1 cellular context compared by ENCODE assay signal in the genomic region with DNA sequence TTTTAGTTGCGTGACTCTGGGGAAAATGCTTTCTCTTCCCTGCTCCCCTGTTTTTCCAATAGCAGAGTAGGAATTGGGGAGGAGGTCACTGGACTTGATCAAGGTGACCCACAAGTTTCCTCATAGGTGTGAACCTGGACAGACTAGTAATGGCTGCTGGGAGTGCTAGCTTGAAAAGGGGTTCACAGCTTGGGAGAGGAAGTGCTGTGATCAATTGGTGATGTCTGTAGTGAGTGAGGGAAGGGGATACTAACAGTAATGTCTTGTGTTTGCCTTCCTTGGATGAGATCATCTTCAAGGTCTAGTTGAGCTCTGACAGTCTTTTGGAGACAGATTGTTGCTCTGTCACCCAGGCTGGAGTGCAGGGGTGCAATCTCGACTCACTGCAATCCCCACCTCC.
TF ChIP-seq lines count a peak whose summit lies in the region.

No MANE protein-coding gene starts in this region.

TF ChIP-seq in HEK293, 187 proteins besides CTCF, POLR2A, EP300 and RAD21:
- TF ChIP-seq ZBTB21 (tag by site-specific recombination; IDR thresholded peaks at IDR 0.05) = 0 out of 2 replicates have a peak, but pooled peaks have one; percentile 29
- TF ChIP-seq ZBTB17 (tag by site-specific recombination; IDR thresholded peaks at IDR 0.05) = peak; percentile 99
- 0 out of 2 replicates have a peak, but pooled peaks have one; percentile 35 for TF ChIP-seq ZNF366 (tag by site-specific recombination; conservative IDR thresholded peaks at IDR 0.05)
- TF ChIP-seq, protein P1, sequence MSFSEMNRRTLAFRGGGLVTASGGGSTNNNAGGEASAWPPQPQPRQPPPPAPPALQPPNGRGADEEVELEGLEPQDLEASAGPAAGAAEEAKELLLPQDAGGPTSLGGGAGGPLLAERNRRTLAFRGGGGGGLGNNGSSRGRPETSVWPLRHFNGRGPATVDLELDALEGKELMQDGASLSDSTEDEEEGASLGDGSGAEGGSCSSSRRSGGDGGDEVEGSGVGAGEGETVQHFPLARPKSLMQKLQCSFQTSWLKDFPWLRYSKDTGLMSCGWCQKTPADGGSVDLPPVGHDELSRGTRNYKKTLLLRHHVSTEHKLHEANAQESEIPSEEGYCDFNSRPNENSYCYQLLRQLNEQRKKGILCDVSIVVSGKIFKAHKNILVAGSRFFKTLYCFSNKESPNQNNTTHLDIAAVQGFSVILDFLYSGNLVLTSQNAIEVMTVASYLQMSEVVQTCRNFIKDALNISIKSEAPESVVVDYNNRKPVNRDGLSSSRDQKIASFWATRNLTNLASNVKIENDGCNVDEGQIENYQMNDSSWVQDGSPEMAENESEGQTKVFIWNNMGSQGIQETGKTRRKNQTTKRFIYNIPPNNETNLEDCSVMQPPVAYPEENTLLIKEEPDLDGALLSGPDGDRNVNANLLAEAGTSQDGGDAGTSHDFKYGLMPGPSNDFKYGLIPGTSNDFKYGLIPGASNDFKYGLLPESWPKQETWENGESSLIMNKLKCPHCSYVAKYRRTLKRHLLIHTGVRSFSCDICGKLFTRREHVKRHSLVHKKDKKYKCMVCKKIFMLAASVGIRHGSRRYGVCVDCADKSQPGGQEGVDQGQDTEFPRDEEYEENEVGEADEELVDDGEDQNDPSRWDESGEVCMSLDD (tag by site-specific recombination; IDR thresholded peaks at IDR 0.05) = peak; percentile 52; the same call in 1 of the 2 replicates
- TF ChIP-seq, protein P2, sequence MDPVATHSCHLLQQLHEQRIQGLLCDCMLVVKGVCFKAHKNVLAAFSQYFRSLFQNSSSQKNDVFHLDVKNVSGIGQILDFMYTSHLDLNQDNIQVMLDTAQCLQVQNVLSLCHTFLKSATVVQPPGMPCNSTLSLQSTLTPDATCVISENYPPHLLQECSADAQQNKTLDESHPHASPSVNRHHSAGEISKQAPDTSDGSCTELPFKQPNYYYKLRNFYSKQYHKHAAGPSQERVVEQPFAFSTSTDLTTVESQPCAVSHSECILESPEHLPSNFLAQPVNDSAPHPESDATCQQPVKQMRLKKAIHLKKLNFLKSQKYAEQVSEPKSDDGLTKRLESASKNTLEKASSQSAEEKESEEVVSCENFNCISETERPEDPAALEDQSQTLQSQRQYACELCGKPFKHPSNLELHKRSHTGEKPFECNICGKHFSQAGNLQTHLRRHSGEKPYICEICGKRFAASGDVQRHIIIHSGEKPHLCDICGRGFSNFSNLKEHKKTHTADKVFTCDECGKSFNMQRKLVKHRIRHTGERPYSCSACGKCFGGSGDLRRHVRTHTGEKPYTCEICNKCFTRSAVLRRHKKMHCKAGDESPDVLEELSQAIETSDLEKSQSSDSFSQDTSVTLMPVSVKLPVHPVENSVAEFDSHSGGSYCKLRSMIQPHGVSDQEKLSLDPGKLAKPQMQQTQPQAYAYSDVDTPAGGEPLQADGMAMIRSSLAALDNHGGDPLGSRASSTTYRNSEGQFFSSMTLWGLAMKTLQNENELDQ (tag by site-specific recombination; IDR thresholded peaks at IDR 0.05; ENCODE audit: low read depth) = no peak
- peak; percentile 100 for TF ChIP-seq ZNF23 (tag by site-specific recombination; IDR thresholded peaks at IDR 0.05; ENCODE audit: borderline replicate concordance)
- TF ChIP-seq SCRT2 (tag by site-specific recombination; IDR thresholded peaks at IDR 0.05) = peak; percentile 49; the same call in 1 of the 2 replicates
- TF ChIP-seq ZNF133 (tag by site-specific recombination; IDR thresholded peaks at IDR 0.05) = no peak
- TF ChIP-seq, protein P3, sequence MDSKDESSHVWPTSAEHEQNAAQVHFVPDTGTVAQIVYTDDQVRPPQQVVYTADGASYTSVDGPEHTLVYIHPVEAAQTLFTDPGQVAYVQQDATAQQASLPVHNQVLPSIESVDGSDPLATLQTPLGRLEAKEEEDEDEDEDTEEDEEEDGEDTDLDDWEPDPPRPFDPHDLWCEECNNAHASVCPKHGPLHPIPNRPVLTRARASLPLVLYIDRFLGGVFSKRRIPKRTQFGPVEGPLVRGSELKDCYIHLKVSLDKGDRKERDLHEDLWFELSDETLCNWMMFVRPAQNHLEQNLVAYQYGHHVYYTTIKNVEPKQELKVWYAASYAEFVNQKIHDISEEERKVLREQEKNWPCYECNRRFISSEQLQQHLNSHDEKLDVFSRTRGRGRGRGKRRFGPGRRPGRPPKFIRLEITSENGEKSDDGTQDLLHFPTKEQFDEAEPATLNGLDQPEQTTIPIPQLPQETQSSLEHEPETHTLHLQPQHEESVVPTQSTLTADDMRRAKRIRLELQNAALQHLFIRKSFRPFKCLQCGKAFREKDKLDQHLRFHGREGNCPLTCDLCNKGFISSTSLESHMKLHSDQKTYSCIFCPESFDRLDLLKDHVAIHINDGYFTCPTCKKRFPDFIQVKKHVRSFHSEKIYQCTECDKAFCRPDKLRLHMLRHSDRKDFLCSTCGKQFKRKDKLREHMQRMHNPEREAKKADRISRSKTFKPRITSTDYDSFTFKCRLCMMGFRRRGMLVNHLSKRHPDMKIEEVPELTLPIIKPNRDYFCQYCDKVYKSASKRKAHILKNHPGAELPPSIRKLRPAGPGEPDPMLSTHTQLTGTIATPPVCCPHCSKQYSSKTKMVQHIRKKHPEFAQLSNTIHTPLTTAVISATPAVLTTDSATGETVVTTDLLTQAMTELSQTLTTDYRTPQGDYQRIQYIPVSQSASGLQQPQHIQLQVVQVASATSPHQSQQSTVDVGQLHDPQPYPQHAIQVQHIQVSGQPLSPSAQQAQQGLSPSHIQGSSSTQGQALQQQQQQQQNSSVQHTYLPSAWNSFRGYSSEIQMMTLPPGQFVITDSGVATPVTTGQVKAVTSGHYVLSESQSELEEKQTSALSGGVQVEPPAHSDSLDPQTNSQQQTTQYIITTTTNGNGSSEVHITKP (tag by site-specific recombination; IDR thresholded peaks at IDR 0.05) = 0 out of 2 replicates have a peak, but pooled peaks have one; percentile 18
TF ChIP-seq in HEK293: peak in this region for 7.
